ENCODE assay signal across 9 cellular contexts in genomic region chr6:33014841-33015634, GRCh38. TPM values are rescaled to one million over a fixed set of nuclear protein-coding genes. Genes with fewer than 3 reads are reported as not detected.
A peak's percentile ranks its signal among the peaks of the same experiment; 100 is the strongest.
DNase-seq lines count a peak whose midpoint lies in the region; ATAC-seq and TF ChIP-seq lines count a peak whose summit lies in the region.
"Had no signal": no experiment of that assay in that cellular context is flagged by ENCODE, and none has a peak within 500 bp of the region (broad histone marks: within the 10 kb centered on the region; RNA-seq: fewer than 3 reads in every experiment).

No MANE protein-coding gene starts in this region.

- no peak overlapping the region for H3K4me3 Mint-ChIP-seq in CD4-positive, alpha-beta T cell
- H3K4me3 Mint-ChIP-seq in WTC11 = no peak overlapping the region
- H3K4me3 Mint-ChIP-seq: T-helper 1 cell treated with Interleukin-12 subunit alpha and Interleukin-12 subunit beta and Interleukin-4 antibody, amounts not matched to agents 30 μg/mL and 1 μg/mL, for 36 hours had no signal

- peaks cover 36% of the 10 kb centered on the region for H3K4me1 Mint-ChIP-seq in CD4-positive, alpha-beta T cell (ENCODE audit: low read depth)
- peaks cover 51% of the 10 kb centered on the region for H3K4me1 Mint-ChIP-seq in WTC11

- peak in 5 of 10 experiments; percentile 8 to 48 (median 45) for DNase-seq in CD4-positive, alpha-beta T cell
- DNase-seq in HCEC 1CT (peak; percentile 71), NCI-H345 treated with DMSO at 0.1 percent for 48 hours (lab: John Stamatoyannopoulos, UW; ENCODE audit: unreplicated experiment) (peak; percentile 70), WTC11 (ENCODE audit: low spot score) (no peak), erythroblast (lab: John Stamatoyannopoulos, UW) (peak; percentile 75 to 84), myocyte (ENCODE audit: low read depth) (peak; percentile 83), ureter (ENCODE audit: low spot score) (peak; percentile 79)

- peak; percentile 78 for ATAC-seq in CD4-positive, alpha-beta T cell (ENCODE audit: poor library complexity)
- peak; percentile 68 for ATAC-seq in WTC11
- no peak for ATAC-seq in GM21367 (IDR thresholded peaks at IDR 0.05; ENCODE audit: unreplicated experiment)

- H3K27me3 ChIP-seq in CD4-positive, alpha-beta T cell (ENCODE audit: control insufficient read depth, insufficient read depth, low read length) = peaks cover 10% of the 10 kb centered on the region

- TF ChIP-seq POLR2A in erythroblast (IDR thresholded peaks at IDR 0.05; ENCODE audit: low read length) = no peak

- peaks cover 5% of the 10 kb centered on the region for H3K27me3 Mint-ChIP-seq in CD4-positive, alpha-beta T cell
- no peaks in the 10 kb centered on the region for H3K27me3 Mint-ChIP-seq in WTC11 (ENCODE audit: low read depth)

- intact Hi-C loops in CD4-positive, alpha-beta T cell (cut with DNase I, micrococcal nuclease) = loop anchor here (1.0 to 2.0 kb wide), 7 partner anchors 67 to 234 kb away; partner anchors contain the start of genes RXRB (in 1 of the 2) and SLC39A7 (in 1 of the 2)

- no peak overlapping the region for H3K27ac Mint-ChIP-seq in CD4-positive, alpha-beta T cell
- H3K27ac Mint-ChIP-seq in WTC11 = no peak overlapping the region
- H3K27ac Mint-ChIP-seq: T-helper 1 cell treated with Interleukin-12 subunit alpha and Interleukin-12 subunit beta and Interleukin-4 antibody, amounts not matched to agents 30 μg/mL and 1 μg/mL, for 36 hours had no signal

- H3K36me3 Mint-ChIP-seq in CD4-positive, alpha-beta T cell (ENCODE audit: low read depth) = no peaks in the 10 kb centered on the region
- no peaks in the 10 kb centered on the region for H3K36me3 Mint-ChIP-seq in WTC11

- CTCF ChIA-PET in CD4-positive, alpha-beta T cell (lab: Charles Lee) = interaction anchor here (0.7 to 4.6 kb wide), 9 partner anchors 15 to 234 kb away, joined by 3 to 35 read pairs (median 3); partner anchors contain the start of gene HLA-DMA
- CTCF ChIA-PET in WTC11 (lab: Charles Lee) = interaction anchor here (0.7 to 6.0 kb wide), 20 partner anchors 15 to 233 kb away, joined by 3 to 68 read pairs (median 5); no protein-coding TSS in a partner anchor

- H3K9me3 Mint-ChIP-seq in CD4-positive, alpha-beta T cell = no peaks in the 10 kb centered on the region
- no peaks in the 10 kb centered on the region for H3K9me3 Mint-ChIP-seq in WTC11
- H3K9me3 Mint-ChIP-seq: T-helper 1 cell treated with Interleukin-12 subunit alpha and Interleukin-12 subunit beta and Interleukin-4 antibody, amounts not matched to agents 30 μg/mL and 1 μg/mL, for 36 hours had no signal

- peak; percentile 89 for TF ChIP-seq CTCF in CD4-positive, alpha-beta T cell (IDR thresholded peaks at IDR 0.05)
- TF ChIP-seq CTCF in WTC11 (IDR thresholded peaks at IDR 0.05) = peak; percentile 68

- no peaks in the 10 kb centered on the region for H3K9me3 ChIP-seq in CD4-positive, alpha-beta T cell (ENCODE audit: control insufficient read depth, low read length)

- no peak overlapping the region for H3K27ac ChIP-seq in CD4-positive, alpha-beta T cell (ENCODE audit: low read depth, low read length)

- POLR2A ChIA-PET in CD4-positive, alpha-beta T cell (lab: Charles Lee) = interaction anchor here (1.0 to 3.4 kb wide), 5 partner anchors 43 to 234 kb away, joined by 3 to 20 read pairs (median 3); partner anchors contain the start of gene HLA-DPB1
- POLR2A ChIA-PET in WTC11 (lab: Charles Lee) = interaction anchor here (1.0 kb wide), 1 partner anchor 65 kb away, joined by 5 read pairs; no protein-coding TSS in a partner anchor

TF ChIP-seq in WTC11, 78 proteins besides CTCF, POLR2A, EP300 and RAD21 (continues in another document):
- TF ChIP-seq KAT7 (CRISPR knock-in tag; IDR thresholded peaks at IDR 0.05; ENCODE audit: borderline replicate concordance) (no peak), ZNF138 (CRISPR knock-in tag; conservative IDR thresholded peaks at IDR 0.05) (no peak), ZNF121 (CRISPR knock-in tag; IDR thresholded peaks at IDR 0.05) (no peak), CREB1 (CRISPR knock-in tag; IDR thresholded peaks at IDR 0.05) (no peak), ZNF416 (CRISPR knock-in tag; IDR thresholded peaks at IDR 0.05) (no peak), NR1H2 (CRISPR knock-in tag; IDR thresholded peaks at IDR 0.05) (no peak), USF1 (CRISPR knock-in tag; IDR thresholded peaks at IDR 0.05) (no peak), ETV6 (CRISPR knock-in tag; IDR thresholded peaks at IDR 0.05) (no peak), JAZF1 (CRISPR knock-in tag; IDR thresholded peaks at IDR 0.05) (no peak), ESRRA (CRISPR knock-in tag; IDR thresholded peaks at IDR 0.05; ENCODE audit: borderline replicate concordance) (no peak), ZNF232 (CRISPR knock-in tag; IDR thresholded peaks at IDR 0.05) (no peak), ZNF425 (CRISPR knock-in tag; conservative IDR thresholded peaks at IDR 0.05) (no peak), PRDM15 (CRISPR knock-in tag; IDR thresholded peaks at IDR 0.05) (no peak)
- TF ChIP-seq, protein P1, sequence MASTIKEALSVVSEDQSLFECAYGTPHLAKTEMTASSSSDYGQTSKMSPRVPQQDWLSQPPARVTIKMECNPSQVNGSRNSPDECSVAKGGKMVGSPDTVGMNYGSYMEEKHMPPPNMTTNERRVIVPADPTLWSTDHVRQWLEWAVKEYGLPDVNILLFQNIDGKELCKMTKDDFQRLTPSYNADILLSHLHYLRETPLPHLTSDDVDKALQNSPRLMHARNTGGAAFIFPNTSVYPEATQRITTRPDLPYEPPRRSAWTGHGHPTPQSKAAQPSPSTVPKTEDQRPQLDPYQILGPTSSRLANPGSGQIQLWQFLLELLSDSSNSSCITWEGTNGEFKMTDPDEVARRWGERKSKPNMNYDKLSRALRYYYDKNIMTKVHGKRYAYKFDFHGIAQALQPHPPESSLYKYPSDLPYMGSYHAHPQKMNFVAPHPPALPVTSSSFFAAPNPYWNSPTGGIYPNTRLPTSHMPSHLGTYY (CRISPR knock-in tag; IDR thresholded peaks at IDR 0.05) = no peak

RNA-seq across cellular contexts. Expression of gene HLA-DOA, which starts 5.6 kb away (rescaled TPM):
- 1 to 10 TPM; 5.9 to 6.1 TPM for total RNA-seq in CD4-positive, alpha-beta T cell
- total RNA-seq in WTC11 (2021) = 13.6 to 24.6 TPM (median 24.4 TPM) in 3 replicates
- not detected in 2 replicates for total RNA-seq in myocyte
- polyA plus RNA-seq in myocyte (2012) = not detected
- 25.6 TPM for total RNA-seq in ureter

RNA-seq across cellular contexts. Expression of gene BRD2, which starts 46.6 kb away (rescaled TPM):
- total RNA-seq in CD4-positive, alpha-beta T cell = 100 to 1,000 TPM; 340 to 378 TPM
- 206 to 222 TPM (median 214 TPM) in 3 replicates for total RNA-seq in WTC11 (2021)
- 108 and 112 TPM in 2 replicates for total RNA-seq in myocyte
- 126 TPM for polyA plus RNA-seq in myocyte (2012)
- 205 TPM for total RNA-seq in ureter

RNA-seq across cellular contexts. Expression of gene HLA-DPA1, which starts 58.4 kb away (rescaled TPM):
- total RNA-seq in CD4-positive, alpha-beta T cell = 10 to 100 TPM; 19.4 to 19.9 TPM
- total RNA-seq in WTC11 (2021) (4.4 to 5.4 TPM (median 4.9 TPM) in 3 replicates), myocyte (0.27 and 0.68 TPM in 2 replicates), ureter (145 TPM)
- polyA plus RNA-seq in myocyte (2012) = 0.20 TPM
